17 cellular contexts compared by ENCODE assay signal in genomic region chr6:138979813-138980668, GRCh38. TPM values are rescaled to one million over a fixed set of nuclear protein-coding genes. Genes with fewer than 3 reads are reported as not detected.
DNase-seq lines count a peak whose midpoint lies in the region; ATAC-seq and TF ChIP-seq lines count a peak whose summit lies in the region.
"Had no signal": no experiment of that assay in that cellular context is flagged by ENCODE, and none has a peak within 500 bp of the region (broad histone marks: within the 10 kb centered on the region; RNA-seq: fewer than 3 reads in every experiment).

No MANE protein-coding gene starts in this region.

- H3K36me3 ChIP-seq in cardiac muscle cell (no peaks in the 10 kb centered on the region), testis (ENCODE audit: low read depth, missing control alignments) (no peaks in the 10 kb centered on the region), PC-9 (ENCODE audit: low read depth) (no peaks in the 10 kb centered on the region)
- H3K36me3 ChIP-seq: pancreas had no signal

- TF ChIP-seq POLR2A in testis (IDR thresholded peaks at IDR 0.05): no peak

- intact Hi-C loops in cardiac septum (cut with DNase I) (no loop called here), testis (cut with DNase I; ENCODE audit: low total_unique reads) (no loop called here), PC-9 (cut with micrococcal nuclease; ENCODE audit: unreplicated experiment) (no loop called here)

- no peak overlapping the region for H2AFZ ChIP-seq in PC-9
- H2AFZ ChIP-seq: hepatocyte had no signal

- H3K4me1 ChIP-seq in cardiac muscle cell (ENCODE audit: low read depth) (peaks cover 9% of the 10 kb centered on the region), testis (peaks cover 20% of the 10 kb centered on the region), PC-9 (replicated peaks; ENCODE audit: insufficient read depth) (peaks cover 16% of the 10 kb centered on the region)

- POLR2A ChIA-PET in PC-9 (lab: Charles Lee; ENCODE audit: unreplicated experiment): no interaction called here

- H3K27ac ChIP-seq in cardiac muscle cell (peak overlapping the region; percentile 36), testis (peak overlapping the region; percentile 2 to 47), PC-9 (no peak overlapping the region)
- H3K27ac ChIP-seq: hepatocyte, pancreas had no signal

- no TSS peak for BruUV-seq in PC-9 (replicated peaks; lab: Mats Ljungman, UMichigan)

- TF ChIP-seq CTCF in cardiac muscle cell (IDR thresholded peaks at IDR 0.05; ENCODE audit: low read depth, low read length) (no peak), testis (IDR thresholded peaks at IDR 0.05) (no peak), PC-9 (conservative IDR thresholded peaks at IDR 0.05) (no peak)

- ATAC-seq in HG03095 (IDR thresholded peaks at IDR 0.05; ENCODE audit: unreplicated experiment) (peak; percentile 49), SK-N-SH treated with all-trans-retinoic acid at 6 μM for 48 hours (peak; percentile 23; the same call in 2 of the 3 replicates)
- ATAC-seq: activated CD8-positive, alpha-beta T cell treated with anti-CD3 and anti-CD28 coated beads, Interleukin-2, amount 10 ng/mL, durations not matched to agents 7 days and 5 days; Panc1 had no signal

- H3K79me2 ChIP-seq in PC-9 (ENCODE audit: low read depth): peaks cover 99% of the 10 kb centered on the region

- H3K4me2 ChIP-seq in PC-9: no peak overlapping the region
- H3K4me2 ChIP-seq: hepatocyte had no signal

- 76 to 85% methylated on average over 5 of the region's 5 CpGs for WGBS in testis, 2 donors

- H4K20me1 ChIP-seq in PC-9 (ENCODE audit: insufficient read depth): peaks cover 35% of the 10 kb centered on the region; the same call in 1 of the 2 replicates

- DNase-seq in cardiac muscle cell (ENCODE audit: low read depth in 1 of 2, low spot score in 1 of 2) (no peak), cardiac septum (ENCODE audit: low spot score) (no peak), testis (no peak), GM19238 (ENCODE audit: insufficient read length, low spot score) (no peak), ecto neural progenitor cell (ENCODE audit: low spot score) (no peak), PC-9 (no peak)
- DNase-seq: ACHN; activated CD8-positive, alpha-beta T cell treated with anti-CD3 and anti-CD28 coated beads, Interleukin-2, amount 10 ng/mL, durations not matched to agents 7 days and 5 days; activated gamma-delta T cell treated with Interleukin-2 at 50 U/mL for 16 hours; DMS153; KG1; mesenchymal stem cell; pancreas had no signal

- H3K9me2 ChIP-seq in PC-9 (ENCODE audit: insufficient read depth): no peaks in the 10 kb centered on the region

- H3K4me3 ChIP-seq in cardiac muscle cell (no peak overlapping the region), testis (no peak overlapping the region), PC-9 (no peak overlapping the region)
- H3K4me3 ChIP-seq: hepatocyte, pancreas had no signal

- no peaks in the 10 kb centered on the region for H3K9me3 ChIP-seq in cardiac muscle cell (ENCODE audit: low read depth)
- H3K9me3 ChIP-seq in testis: no peaks in the 10 kb centered on the region
- H3K9me3 ChIP-seq in PC-9 (ENCODE audit: insufficient read depth, low read depth): no peaks in the 10 kb centered on the region
- H3K9me3 ChIP-seq: pancreas had no signal

- CTCF ChIA-PET in PC-9 (lab: Charles Lee): no interaction called here

- H3K27me3 ChIP-seq in cardiac muscle cell (no peaks in the 10 kb centered on the region), testis (no peaks in the 10 kb centered on the region), PC-9 (ENCODE audit: insufficient read depth, low read depth) (no peaks in the 10 kb centered on the region)
- H3K27me3 ChIP-seq: hepatocyte, pancreas had no signal

- H3F3A ChIP-seq in PC-9 (ENCODE audit: insufficient read depth, low read depth): peaks cover 5% of the 10 kb centered on the region; the same call in 1 of the 2 replicates

TF ChIP-seq in SK-N-SH treated with all-trans-retinoic acid at 6 μM for 48 hours, 23 proteins besides CTCF, POLR2A, EP300 and RAD21:
- no peak for TF ChIP-seq ZNF8 (CRISPR knock-in tag; IDR thresholded peaks at IDR 0.05)
- no peak for TF ChIP-seq SNAI2 (CRISPR knock-in tag; IDR thresholded peaks at IDR 0.05)
- no peak for TF ChIP-seq RARB (CRISPR knock-in tag; IDR thresholded peaks at IDR 0.05)
- TF ChIP-seq ARNTL (CRISPR knock-in tag; IDR thresholded peaks at IDR 0.05; ENCODE audit: borderline replicate concordance, low read depth): no peak
- no peak for TF ChIP-seq ZC3H10 (CRISPR knock-in tag; IDR thresholded peaks at IDR 0.05)
- no peak for TF ChIP-seq ISL1 (CRISPR knock-in tag; IDR thresholded peaks at IDR 0.05)
- TF ChIP-seq PPARA (CRISPR knock-in tag; IDR thresholded peaks at IDR 0.05; ENCODE audit: borderline replicate concordance): no peak
- TF ChIP-seq ESRRG (CRISPR knock-in tag; IDR thresholded peaks at IDR 0.05): no peak
- TF ChIP-seq, protein P1, sequence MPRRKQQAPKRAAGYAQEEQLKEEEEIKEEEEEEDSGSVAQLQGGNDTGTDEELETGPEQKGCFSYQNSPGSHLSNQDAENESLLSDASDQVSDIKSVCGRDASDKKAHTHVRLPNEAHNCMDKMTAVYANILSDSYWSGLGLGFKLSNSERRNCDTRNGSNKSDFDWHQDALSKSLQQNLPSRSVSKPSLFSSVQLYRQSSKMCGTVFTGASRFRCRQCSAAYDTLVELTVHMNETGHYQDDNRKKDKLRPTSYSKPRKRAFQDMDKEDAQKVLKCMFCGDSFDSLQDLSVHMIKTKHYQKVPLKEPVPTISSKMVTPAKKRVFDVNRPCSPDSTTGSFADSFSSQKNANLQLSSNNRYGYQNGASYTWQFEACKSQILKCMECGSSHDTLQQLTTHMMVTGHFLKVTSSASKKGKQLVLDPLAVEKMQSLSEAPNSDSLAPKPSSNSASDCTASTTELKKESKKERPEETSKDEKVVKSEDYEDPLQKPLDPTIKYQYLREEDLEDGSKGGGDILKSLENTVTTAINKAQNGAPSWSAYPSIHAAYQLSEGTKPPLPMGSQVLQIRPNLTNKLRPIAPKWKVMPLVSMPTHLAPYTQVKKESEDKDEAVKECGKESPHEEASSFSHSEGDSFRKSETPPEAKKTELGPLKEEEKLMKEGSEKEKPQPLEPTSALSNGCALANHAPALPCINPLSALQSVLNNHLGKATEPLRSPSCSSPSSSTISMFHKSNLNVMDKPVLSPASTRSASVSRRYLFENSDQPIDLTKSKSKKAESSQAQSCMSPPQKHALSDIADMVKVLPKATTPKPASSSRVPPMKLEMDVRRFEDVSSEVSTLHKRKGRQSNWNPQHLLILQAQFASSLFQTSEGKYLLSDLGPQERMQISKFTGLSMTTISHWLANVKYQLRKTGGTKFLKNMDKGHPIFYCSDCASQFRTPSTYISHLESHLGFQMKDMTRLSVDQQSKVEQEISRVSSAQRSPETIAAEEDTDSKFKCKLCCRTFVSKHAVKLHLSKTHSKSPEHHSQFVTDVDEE (CRISPR knock-in tag; IDR thresholded peaks at IDR 0.05): no peak
- TF ChIP-seq CSDC2 (CRISPR knock-in tag; IDR thresholded peaks at IDR 0.05): no peak
- no peak for TF ChIP-seq ZFP30 (CRISPR knock-in tag; IDR thresholded peaks at IDR 0.05)
- TF ChIP-seq, protein P2, sequence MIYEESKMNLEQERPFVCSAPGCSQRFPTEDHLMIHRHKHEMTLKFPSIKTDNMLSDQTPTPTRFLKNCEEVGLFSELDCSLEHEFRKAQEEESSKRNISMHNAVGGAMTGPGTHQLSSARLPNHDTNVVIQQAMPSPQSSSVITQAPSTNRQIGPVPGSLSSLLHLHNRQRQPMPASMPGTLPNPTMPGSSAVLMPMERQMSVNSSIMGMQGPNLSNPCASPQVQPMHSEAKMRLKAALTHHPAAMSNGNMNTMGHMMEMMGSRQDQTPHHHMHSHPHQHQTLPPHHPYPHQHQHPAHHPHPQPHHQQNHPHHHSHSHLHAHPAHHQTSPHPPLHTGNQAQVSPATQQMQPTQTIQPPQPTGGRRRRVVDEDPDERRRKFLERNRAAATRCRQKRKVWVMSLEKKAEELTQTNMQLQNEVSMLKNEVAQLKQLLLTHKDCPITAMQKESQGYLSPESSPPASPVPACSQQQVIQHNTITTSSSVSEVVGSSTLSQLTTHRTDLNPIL (CRISPR knock-in tag; IDR thresholded peaks at IDR 0.05; ENCODE audit: low read depth): no peak
- no peak for TF ChIP-seq OSR1 (CRISPR knock-in tag; IDR thresholded peaks at IDR 0.05)
- no peak for TF ChIP-seq ZNF70 (CRISPR knock-in tag; IDR thresholded peaks at IDR 0.05)
- TF ChIP-seq ZFP3 (CRISPR knock-in tag; IDR thresholded peaks at IDR 0.05): no peak
- no peak for TF ChIP-seq GLIS3 (CRISPR knock-in tag; IDR thresholded peaks at IDR 0.05)
- TF ChIP-seq BACH2 (CRISPR knock-in tag; IDR thresholded peaks at IDR 0.05; ENCODE audit: borderline replicate concordance): no peak

RNA-seq across cellular contexts. Expression of gene REPS1, which starts 8.0 kb away (rescaled TPM):
- 43.9 and 49.5 TPM in 2 replicates for total RNA-seq in cardiac muscle cell
- 30.5 and 43.2 TPM in 2 replicates for polyA plus RNA-seq in cardiac muscle cell
- total RNA-seq in cardiac septum: 43.0 TPM
- 100 to 1,000 TPM; 160 to 170 TPM for total RNA-seq in testis
- polyA plus RNA-seq in testis (ENCODE audit: insufficient read depth, low read depth, low replicate concordance): 82.0 TPM
- 32.0 and 39.6 TPM in 2 replicates for total RNA-seq in PC-9 (2021)

RNA-seq across cellular contexts. Expression of gene ABRACL, which starts 48.5 kb away (rescaled TPM):
- 9.8 and 12.0 TPM in 2 replicates for total RNA-seq in cardiac muscle cell
- 33.0 and 37.8 TPM in 2 replicates for polyA plus RNA-seq in cardiac muscle cell
- 5.7 TPM for total RNA-seq in cardiac septum
- total RNA-seq in testis: 10 to 100 TPM; 43.5 to 60.3 TPM
- polyA plus RNA-seq in testis (ENCODE audit: insufficient read depth, low read depth, low replicate concordance): 59.5 TPM
- total RNA-seq in PC-9 (2021): 33.7 and 35.4 TPM in 2 replicates
